Comparison of ENCODE assay signal across 23 cellular contexts in the genomic region with DNA sequence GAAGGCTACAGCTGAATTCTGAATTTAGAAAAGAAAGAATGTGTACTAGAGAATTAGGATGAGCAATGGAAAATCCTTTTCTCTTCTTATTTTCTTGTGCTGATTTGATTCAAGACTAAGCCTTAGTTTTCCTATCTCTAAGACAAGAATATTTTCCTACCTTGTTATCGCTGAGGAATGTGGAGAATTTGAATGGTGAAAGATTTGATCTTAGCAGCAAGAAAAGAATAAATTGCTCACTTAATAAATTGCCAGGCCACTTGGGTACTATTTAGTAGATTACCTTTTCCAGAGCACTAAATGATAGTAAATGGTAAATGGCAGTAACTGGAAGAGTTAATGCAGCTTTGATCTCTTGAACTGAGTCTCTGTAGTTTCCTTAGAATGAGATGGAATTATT.
"Had no signal": no experiment of that assay in that cellular context is flagged by ENCODE, and none has a peak within 500 bp of the region (broad histone marks: within the 10 kb centered on the region; RNA-seq: fewer than 3 reads in every experiment).

No MANE protein-coding gene starts in this region.

- H3K27me3 ChIP-seq: gastrocnemius medialis, stomach, transverse colon had no signal

- H3K9me3 ChIP-seq: gastrocnemius medialis, heart right ventricle, left ventricle myocardium inferior, psoas muscle, stomach, thoracic aorta, transverse colon had no signal

- H3K27ac ChIP-seq: dorsolateral prefrontal cortex, gastrocnemius medialis, heart right ventricle, left ventricle myocardium inferior, parathyroid adenoma, psoas muscle, stomach, thoracic aorta, transverse colon had no signal

- H3K9ac ChIP-seq: parathyroid adenoma had no signal

- H3K4me1 ChIP-seq: gastrocnemius medialis, heart right ventricle, left ventricle myocardium inferior, parathyroid adenoma, psoas muscle, stomach, transverse colon had no signal

- ATAC-seq: esophagus mucosa, gastrocnemius medialis, heart right ventricle, left cardiac atrium, natural killer cell, psoas muscle, sciatic nerve had no signal

- H2AFZ ChIP-seq: parathyroid adenoma had no signal

- DNase-seq: cortex of kidney; dorsolateral prefrontal cortex; effector CD8-positive, alpha-beta T cell; gastrocnemius medialis; heart right ventricle; hypothalamus; kidney; left cardiac atrium; left ventricle myocardium inferior; natural killer cell; occipital lobe; psoas muscle; retina; stimulated activated CD4-positive, alpha-beta T cell treated with anti-CD3 and anti-CD28 coated beads, Interleukin-2, amount 100 ng/mL, for 24 hours; stimulated activated CD4-positive, alpha-beta T cell treated with anti-CD3 and anti-CD28 coated beads, Interleukin-4, amount 100 ng/mL, for 4 hours; stimulated activated naive CD4-positive, alpha-beta T cell; stomach; substantia nigra; transverse colon had no signal

- H3K79me2 ChIP-seq: parathyroid adenoma had no signal

- H3K4me3 ChIP-seq: dorsolateral prefrontal cortex, gastrocnemius medialis, heart right ventricle, left ventricle myocardium inferior, psoas muscle, stomach, thoracic aorta, transverse colon had no signal

- H3K36me3 ChIP-seq: gastrocnemius medialis, heart right ventricle, left ventricle myocardium inferior, stomach, thoracic aorta, transverse colon had no signal
